ENCODE assay signal across 19 cellular contexts in genomic region chrX:46627044-46627443, GRCh38. TPM values are rescaled to one million over a fixed set of nuclear protein-coding genes. Genes with fewer than 3 reads are reported as not detected.
A peak's percentile ranks its signal among the peaks of the same experiment; 100 is the strongest.
DNase-seq lines count a peak whose midpoint lies in the region; ATAC-seq, FAIRE-seq and TF ChIP-seq lines count a peak whose summit lies in the region.
"Had no signal": no experiment of that assay in that cellular context is flagged by ENCODE, and none has a peak within 500 bp of the region (broad histone marks: within the 10 kb centered on the region; RNA-seq: fewer than 3 reads in every experiment).

No MANE protein-coding gene starts in this region.

- in situ Hi-C loops in gastrocnemius medialis (cut with MboI; ENCODE audit: low sequenced_read_pairs in 4 of 4), result no loop called here

- intact Hi-C loops in dendritic cell treated with granulocyte-macrophage colony-stimulating factor and Interleukin-4, amounts not matched to agents 40 ng/mL and 50 ng/mL, for 4 days (cut with micrococcal nuclease), result loop anchor here (2.0 kb wide), 1 partner anchor 50 kb away; no protein-coding TSS in a partner anchor
- intact Hi-C loops in gastrocnemius medialis (cut with DNase I; ENCODE audit: low total_unique reads), result loop anchor here (5.0 kb wide), 1 partner anchor 40 kb away; no protein-coding TSS in a partner anchor

- peaks cover 0 to 17% of the 10 kb centered on the region in 2 donors for H3K4me1 ChIP-seq in gastrocnemius medialis

- peak; percentile 83 for FAIRE-seq in GM19239 (lab: Jason Lieb, UNC)
- FAIRE-seq: bronchial epithelial cell had no signal

- no peak for TF ChIP-seq POLR2A in gastrocnemius medialis (IDR thresholded peaks at IDR 0.05)

- peaks cover 32% of the 10 kb centered on the region for H3K4me1 Mint-ChIP-seq in T-helper 1 cell treated with Interleukin-12 subunit alpha and Interleukin-12 subunit beta and Interleukin-4 antibody, amounts not matched to agents 30 μg/mL and 1 μg/mL, for 36 hours (ENCODE audit: low read depth)
- peaks cover 29% of the 10 kb centered on the region for H3K4me1 Mint-ChIP-seq in dendritic cell treated with granulocyte-macrophage colony-stimulating factor and Interleukin-4, amounts not matched to agents 40 ng/mL and 50 ng/mL, for 4 days (ENCODE audit: low read depth)

- no peak for ATAC-seq in gastrocnemius medialis
- ATAC-seq in HG03571 (IDR thresholded peaks at IDR 0.05; ENCODE audit: unreplicated experiment), result no peak

- no peaks in the 10 kb centered on the region for H3K27me3 Mint-ChIP-seq in T-helper 1 cell treated with Interleukin-12 subunit alpha and Interleukin-12 subunit beta and Interleukin-4 antibody, amounts not matched to agents 30 μg/mL and 1 μg/mL, for 36 hours (ENCODE audit: low read depth)
- no peaks in the 10 kb centered on the region for H3K27me3 Mint-ChIP-seq in dendritic cell treated with granulocyte-macrophage colony-stimulating factor and Interleukin-4, amounts not matched to agents 40 ng/mL and 50 ng/mL, for 4 days
- H3K27me3 Mint-ChIP-seq: CD4-positive, alpha-beta memory T cell had no signal

- peaks cover 11% of the 10 kb centered on the region for H3K36me3 Mint-ChIP-seq in T-helper 1 cell treated with Interleukin-12 subunit alpha and Interleukin-12 subunit beta and Interleukin-4 antibody, amounts not matched to agents 30 μg/mL and 1 μg/mL, for 36 hours (ENCODE audit: low read depth)
- H3K36me3 Mint-ChIP-seq in dendritic cell treated with granulocyte-macrophage colony-stimulating factor and Interleukin-4, amounts not matched to agents 40 ng/mL and 50 ng/mL, for 4 days (ENCODE audit: low read depth), result peaks cover 6% of the 10 kb centered on the region

- peak overlapping the region; percentile 12 to 62 (median 52) for H3K27ac ChIP-seq in gastrocnemius medialis
- H3K27ac ChIP-seq: 22Rv1 had no signal

- no peak for DNase-seq in T-helper 1 cell
- DNase-seq in GM19239 (ENCODE audit: insufficient read length, low spot score), result no peak
- DNase-seq in gastrocnemius medialis, result no peak
- no peak for DNase-seq in NCI-H146 treated with DMSO at 0.1 percent for 48 hours (lab: John Stamatoyannopoulos, UW; ENCODE audit: unreplicated experiment)
- DNase-seq in dermis blood vessel endothelial cell, result no peak
- DNase-seq: activated naive CD8-positive, alpha-beta T cell treated with anti-CD3 and anti-CD28 coated beads for 36 hours; effector memory CD4-positive, alpha-beta T cell; foreskin fibroblast; HCEC 1CT; NCI-H1417; NCI-H226; occipital lobe; stimulated activated naive CD4-positive, alpha-beta T cell had no signal

- peak overlapping the region; percentile 87 for H3K27ac Mint-ChIP-seq in T-helper 1 cell treated with Interleukin-12 subunit alpha and Interleukin-12 subunit beta and Interleukin-4 antibody, amounts not matched to agents 30 μg/mL and 1 μg/mL, for 36 hours
- H3K27ac Mint-ChIP-seq in dendritic cell treated with granulocyte-macrophage colony-stimulating factor and Interleukin-4, amounts not matched to agents 40 ng/mL and 50 ng/mL, for 4 days, result peak overlapping the region; percentile 53
- H3K27ac Mint-ChIP-seq: activated naive CD8-positive, alpha-beta T cell treated with anti-CD3 and anti-CD28 coated beads for 36 hours had no signal

- H3K27me3 ChIP-seq in gastrocnemius medialis, result no peaks in the 10 kb centered on the region

- H3K4me3 ChIP-seq in gastrocnemius medialis, result no peak overlapping the region

- H3K9me3 ChIP-seq in gastrocnemius medialis, result no peaks in the 10 kb centered on the region

- H3K4me3 Mint-ChIP-seq in T-helper 1 cell treated with Interleukin-12 subunit alpha and Interleukin-12 subunit beta and Interleukin-4 antibody, amounts not matched to agents 30 μg/mL and 1 μg/mL, for 36 hours, result no peak overlapping the region
- no peak overlapping the region for H3K4me3 Mint-ChIP-seq in dendritic cell treated with granulocyte-macrophage colony-stimulating factor and Interleukin-4, amounts not matched to agents 40 ng/mL and 50 ng/mL, for 4 days
- H3K4me3 Mint-ChIP-seq: activated naive CD8-positive, alpha-beta T cell treated with anti-CD3 and anti-CD28 coated beads for 36 hours had no signal

- TF ChIP-seq CTCF in gastrocnemius medialis (IDR thresholded peaks at IDR 0.05 in 4 of 5, conservative IDR thresholded peaks at IDR 0.05 in 1 of 5), result no peak

- peaks cover 3% of the 10 kb centered on the region for H3K9me3 Mint-ChIP-seq in T-helper 1 cell treated with Interleukin-12 subunit alpha and Interleukin-12 subunit beta and Interleukin-4 antibody, amounts not matched to agents 30 μg/mL and 1 μg/mL, for 36 hours
- H3K9me3 Mint-ChIP-seq in dendritic cell treated with granulocyte-macrophage colony-stimulating factor and Interleukin-4, amounts not matched to agents 40 ng/mL and 50 ng/mL, for 4 days, result no peaks in the 10 kb centered on the region

- H3K36me3 ChIP-seq in gastrocnemius medialis, result no peaks in the 10 kb centered on the region

RNA-seq across cellular contexts. Expression of gene CHST7, which starts 53.5 kb away (rescaled TPM):
- total RNA-seq in gastrocnemius medialis, result 10 to 100 TPM; 15.1 to 16.9 (median 15.8) TPM
- total RNA-seq in dermis blood vessel endothelial cell, result 68.4 and 82.2 TPM in 2 replicates
